1 cellular context compared by ENCODE assay signal in genomic region chr2:231674587-231675334, GRCh38.
TF ChIP-seq lines count a peak whose summit lies in the region.

No MANE protein-coding gene starts in this region.

TF ChIP-seq in HepG2, 621 proteins besides CTCF, POLR2A, EP300 and RAD21 (continued from another document and continues in another):
- TF ChIP-seq ZNF503 (CRISPR knock-in tag; IDR thresholded peaks at IDR 0.05): no peak
- peak; percentile 48; the same call in 1 of the 2 replicates for TF ChIP-seq ZNF331 (CRISPR knock-in tag; IDR thresholded peaks at IDR 0.05)
- TF ChIP-seq ZSCAN25 (CRISPR knock-in tag; IDR thresholded peaks at IDR 0.05): no peak; the same call in 1 of the 2 replicates
- 0 out of 2 replicates have a peak, but pooled peaks have one; percentile 13 for TF ChIP-seq ZNF143 (CRISPR knock-in tag; IDR thresholded peaks at IDR 0.05)
- no peak for TF ChIP-seq ZNF326 (CRISPR knock-in tag; IDR thresholded peaks at IDR 0.05; ENCODE audit: borderline replicate concordance)
- TF ChIP-seq JUNB (CRISPR knock-in tag; IDR thresholded peaks at IDR 0.05; ENCODE audit: borderline replicate concordance): no peak
- TF ChIP-seq PCBP1 (IDR thresholded peaks at IDR 0.05; ENCODE audit: borderline replicate concordance, low read depth, low read length): 0 out of 2 replicates have a peak, but pooled peaks have one; percentile 62
- no peak for TF ChIP-seq GABPA (IDR thresholded peaks at IDR 0.05; ENCODE audit: low read depth, low read length)
- no peak for TF ChIP-seq GABPA (CRISPR knock-in tag; IDR thresholded peaks at IDR 0.05; ENCODE audit: low read depth)
- TF ChIP-seq HMG20B (CRISPR knock-in tag; conservative IDR thresholded peaks at IDR 0.05): 0 out of 2 replicates have a peak, but pooled peaks have one; percentile 40
- TF ChIP-seq HNRNPK (IDR thresholded peaks at IDR 0.05; ENCODE audit: low read depth, low read length, poor library complexity, severe bottlenecking): no peak
- TF ChIP-seq BORCS8-MEF2B (CRISPR knock-in tag; IDR thresholded peaks at IDR 0.05): peak; percentile 57; the same call in 1 of the 2 replicates
- no peak for TF ChIP-seq JUN (CRISPR knock-in tag; IDR thresholded peaks at IDR 0.05)
- TF ChIP-seq ZNF597 (CRISPR knock-in tag; IDR thresholded peaks at IDR 0.05): no peak
- TF ChIP-seq ZNF629 (CRISPR knock-in tag; conservative IDR thresholded peaks at IDR 0.05): no peak
- TF ChIP-seq ZNF580 (CRISPR knock-in tag; IDR thresholded peaks at IDR 0.05; ENCODE audit: borderline replicate concordance, low read depth): peak; percentile 41; the same call in 1 of the 2 replicates
- no peak for TF ChIP-seq SP5 (CRISPR knock-in tag; IDR thresholded peaks at IDR 0.05; ENCODE audit: borderline replicate concordance, low read depth)
- no peak for TF ChIP-seq ISL2 (CRISPR knock-in tag; IDR thresholded peaks at IDR 0.05)
- TF ChIP-seq ZBTB34 (CRISPR knock-in tag; IDR thresholded peaks at IDR 0.05): peak; percentile 64; the same call in 1 of the 2 replicates
- TF ChIP-seq ZNF660 (CRISPR knock-in tag; IDR thresholded peaks at IDR 0.05; ENCODE audit: borderline replicate concordance, low read depth): no peak
- no peak for TF ChIP-seq FLYWCH1 (CRISPR knock-in tag; IDR thresholded peaks at IDR 0.05)
- TF ChIP-seq ZNF83 (CRISPR knock-in tag; IDR thresholded peaks at IDR 0.05; ENCODE audit: borderline replicate concordance): no peak
- TF ChIP-seq TARDBP (CRISPR knock-in tag; IDR thresholded peaks at IDR 0.05): no peak; the same call in 1 of the 2 replicates
- TF ChIP-seq ZNF207 (IDR thresholded peaks at IDR 0.05; ENCODE audit: borderline replicate concordance): no peak
- peak; percentile 41; the same call in 1 of the 2 replicates for TF ChIP-seq NRL (CRISPR knock-in tag; IDR thresholded peaks at IDR 0.05; ENCODE audit: borderline replicate concordance)
- no peak for TF ChIP-seq ONECUT2 (CRISPR knock-in tag; IDR thresholded peaks at IDR 0.05)
- no peak for TF ChIP-seq RELA (CRISPR knock-in tag; IDR thresholded peaks at IDR 0.05)
- TF ChIP-seq ZNF563 (CRISPR knock-in tag; IDR thresholded peaks at IDR 0.05): 0 out of 2 replicates have a peak, but pooled peaks have one; percentile 29
- no peak for TF ChIP-seq BCLAF1 (IDR thresholded peaks at IDR 0.05)
- TF ChIP-seq ZNF30 (CRISPR knock-in tag; IDR thresholded peaks at IDR 0.05): no peak
- no peak for TF ChIP-seq ZKSCAN8 (CRISPR knock-in tag; IDR thresholded peaks at IDR 0.05; ENCODE audit: borderline replicate concordance)
- TF ChIP-seq ZNF512B (CRISPR knock-in tag; IDR thresholded peaks at IDR 0.05; ENCODE audit: borderline replicate concordance): peak; percentile 87; the same call in 1 of the 2 replicates
- TF ChIP-seq RFXANK (CRISPR knock-in tag; IDR thresholded peaks at IDR 0.05): no peak
- peak; percentile 91 for TF ChIP-seq ZNF891 (CRISPR knock-in tag; IDR thresholded peaks at IDR 0.05)
- TF ChIP-seq ZNF839 (CRISPR knock-in tag; IDR thresholded peaks at IDR 0.05; ENCODE audit: borderline replicate concordance): no peak
- 0 out of 2 replicates have a peak, but pooled peaks have one; percentile 64 for TF ChIP-seq ZMAT3 (CRISPR knock-in tag; conservative IDR thresholded peaks at IDR 0.05)
- TF ChIP-seq THRA (CRISPR knock-in tag; IDR thresholded peaks at IDR 0.05; ENCODE audit: borderline replicate concordance): 0 out of 2 replicates have a peak, but pooled peaks have one; percentile 47
- TF ChIP-seq ZBTB3 (CRISPR knock-in tag; IDR thresholded peaks at IDR 0.05; ENCODE audit: borderline replicate concordance, low read depth): no peak
- no peak for TF ChIP-seq ATF6 (CRISPR knock-in tag; conservative IDR thresholded peaks at IDR 0.05)
- TF ChIP-seq ZFX (CRISPR knock-in tag; IDR thresholded peaks at IDR 0.05; ENCODE audit: low read depth): peak; percentile 33; the same call in 1 of the 2 replicates
- no peak for TF ChIP-seq RXRA (CRISPR knock-in tag; IDR thresholded peaks at IDR 0.05)
- no peak; the same call in 1 of the 2 replicates for TF ChIP-seq ZFY (CRISPR knock-in tag; IDR thresholded peaks at IDR 0.05)
- no peak for TF ChIP-seq TEF (CRISPR knock-in tag; IDR thresholded peaks at IDR 0.05)
- TF ChIP-seq BRCA1 (CRISPR knock-in tag; IDR thresholded peaks at IDR 0.05): no peak
- TF ChIP-seq ZMYM3 (CRISPR knock-in tag; IDR thresholded peaks at IDR 0.05): no peak; the same call in 1 of the 2 replicates
- TF ChIP-seq MAX (IDR thresholded peaks at IDR 0.05): peak; percentile 37; the same call in 1 of the 2 replicates
